In the genomic region with DNA sequence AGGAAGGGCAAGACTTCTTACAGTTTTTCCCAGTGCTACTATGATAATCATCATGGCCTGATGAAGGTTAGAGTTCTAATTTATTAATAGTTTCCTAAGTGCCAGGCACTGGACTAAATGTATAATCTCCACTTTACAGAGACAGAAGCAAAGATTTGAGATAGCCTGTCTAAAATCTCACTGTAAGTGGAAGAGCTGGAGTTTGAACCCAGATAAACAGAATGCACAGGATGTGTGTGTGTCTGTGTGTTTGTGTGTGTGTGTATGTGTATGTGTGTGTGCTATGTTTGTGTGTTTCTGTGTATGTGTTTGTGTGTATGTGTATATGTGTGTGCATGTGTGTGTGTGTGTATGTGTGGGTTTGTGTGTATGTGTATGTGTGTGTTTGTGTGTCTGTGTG, we compare ENCODE assay signal across 10 cellular contexts.
DNase-seq lines count a peak whose midpoint lies in the region; ATAC-seq, FAIRE-seq and TF ChIP-seq lines count a peak whose summit lies in the region.
"Had no signal": no experiment of that assay in that cellular context is flagged by ENCODE, and none has a peak within 500 bp of the region (broad histone marks: within the 10 kb centered on the region; RNA-seq: fewer than 3 reads in every experiment).

No MANE protein-coding gene starts in this region.

- ATAC-seq in HG03280 (IDR thresholded peaks at IDR 0.05; ENCODE audit: unreplicated experiment) = no peak

- H3K23me2 ChIP-seq in H1 (ENCODE audit: low read depth, low read length) = peaks cover 3% of the 10 kb centered on the region; the same call in 1 of the 2 replicates

- CTCF ChIA-PET in H1 (lab: Charles Lee; ENCODE audit: partially characterized antibody) = no interaction called here

- H2BK15ac ChIP-seq in H1 (ENCODE audit: low read length) = 0 out of 2 replicates have a peak overlapping the region, but pooled peaks have one; percentile 85

- POLR2A ChIA-PET in H1 (lab: Charles Lee; ENCODE audit: partially characterized antibody) = no interaction called here

- DNase-seq in left ventricle myocardium inferior = no peak
- no peak for DNase-seq in right atrium auricular region (ENCODE audit: low spot score)
- no peak for DNase-seq in H1 (ENCODE audit: low read depth in 1 of 2, low spot score in 2 of 2)
- peak in 1 of 2 donors; percentile 15 for DNase-seq in trophoblast cell
- DNase-seq in colonic mucosa = no peak
- no peak for DNase-seq in T1000 (lab: John Stamatoyannopoulos, UW)
- no peak for DNase-seq in NCI-H2227 treated with DMSO at 0.1 percent for 48 hours (lab: John Stamatoyannopoulos, UW)
- DNase-seq: activated naive CD4-positive, alpha-beta T cell treated with anti-CD3 and anti-CD28 coated beads, Interleukin-2, amount 50 U/mL, for 16 hours; NCI-H1105 treated with DMSO at 0.1 percent for 48 hours had no signal

- H2BK120ac ChIP-seq in H1 (replicated peaks; ENCODE audit: low read depth, low read length) = no peak overlapping the region
- no peak overlapping the region for H2BK120ac ChIP-seq in trophoblast cell (ENCODE audit: insufficient read depth, low read length, poor library complexity)

- no peaks in the 10 kb centered on the region for H4K20me1 ChIP-seq in H1 (replicated peaks in 1 of 2; ENCODE audit: control insufficient read depth in 1 of 2, insufficient read depth in 2 of 2, low read length in 2 of 2)

- no peak overlapping the region for H3K56ac ChIP-seq in H1 (replicated peaks; ENCODE audit: insufficient read length, low read depth, low read length)

- no peak for TF ChIP-seq EP300 in H1 (IDR thresholded peaks at IDR 0.05; ENCODE audit: borderline replicate concordance in 1 of 2, low read depth in 2 of 2, low read length in 2 of 2)

- H3K9ac ChIP-seq in H1 (replicated peaks in 1 of 4; ENCODE audit: extremely low read depth in 1 of 4, low read depth in 3 of 4, low read length in 3 of 4) (no peak overlapping the region), trophoblast cell (ENCODE audit: low read length) (no peak overlapping the region), colonic mucosa (ENCODE audit: low read depth in 2 of 2, low read length in 2 of 2) (no peak overlapping the region)

- TF ChIP-seq POLR2A in H1 (IDR thresholded peaks at IDR 0.05; ENCODE audit: control extremely low read depth in 1 of 2, low read depth in 2 of 2, low read length in 2 of 2) = no peak

- H3K79me1 ChIP-seq in H1 (ENCODE audit: low read depth, low read length) = no peaks in the 10 kb centered on the region
- peaks cover 13% of the 10 kb centered on the region for H3K79me1 ChIP-seq in trophoblast cell (ENCODE audit: low read length)

- no peak for FAIRE-seq in H1 (lab: Jason Lieb, UNC)

- H4K8ac ChIP-seq in H1 (ENCODE audit: extremely low read depth, insufficient read depth, low read length) = no peak overlapping the region
- no peak overlapping the region for H4K8ac ChIP-seq in trophoblast cell (ENCODE audit: low read depth, low read length)

- peak overlapping the region; percentile 85; the same call in 1 of the 2 replicates for H2AK5ac ChIP-seq in H1 (ENCODE audit: low read depth, low read length)
- H2AK5ac ChIP-seq in trophoblast cell (ENCODE audit: low read length) = no peak overlapping the region

- H2BK20ac ChIP-seq in H1 (ENCODE audit: low read length) = peak overlapping the region; percentile 34; the same call in 1 of the 2 replicates

- TF ChIP-seq CTCF in left ventricle myocardium inferior (IDR thresholded peaks at IDR 0.05; ENCODE audit: borderline replicate concordance) (no peak), right atrium auricular region (IDR thresholded peaks at IDR 0.05) (no peak), H1 (IDR thresholded peaks at IDR 0.05; ENCODE audit: control extremely low read depth in 1 of 3, insufficient read depth in 1 of 3, low read depth in 1 of 3, low read length in 3 of 3) (no peak), colonic mucosa (IDR thresholded peaks at IDR 0.05) (no peak)

- H3K79me2 ChIP-seq in H1 (ENCODE audit: control insufficient read depth in 1 of 2, insufficient read depth in 2 of 2, low read length in 2 of 2) = no peaks in the 10 kb centered on the region
- H3K79me2 ChIP-seq in trophoblast cell (ENCODE audit: control insufficient read depth, insufficient read depth, low read length, poor library complexity) = no peaks in the 10 kb centered on the region

- no peak overlapping the region for H4K12ac ChIP-seq in trophoblast cell (ENCODE audit: low read depth, low read length)

- peaks cover 58% of the 10 kb centered on the region for H3K4me1 ChIP-seq in left ventricle myocardium inferior
- H3K4me1 ChIP-seq in right atrium auricular region = peaks cover 0 to 46% of the 10 kb centered on the region in 2 donors
- H3K4me1 ChIP-seq in H1 (replicated peaks in 1 of 4; ENCODE audit: control insufficient read depth in 3 of 4, insufficient read depth in 4 of 4, low read length in 3 of 4) = peaks cover 0 to 8% (median 4%) of the 10 kb centered on the region in 4 experiments; a peak in 5 of 7 replicates
- peaks cover 24 to 32% of the 10 kb centered on the region in 2 experiments for H3K4me1 ChIP-seq in trophoblast cell (ENCODE audit: control insufficient read depth in 1 of 2, insufficient read depth in 2 of 2, low read length in 2 of 2)
- H3K4me1 ChIP-seq in colonic mucosa = no peaks in the 10 kb centered on the region

- TF ChIP-seq RAD21 in H1 (IDR thresholded peaks at IDR 0.05 in 1 of 2, conservative IDR thresholded peaks at IDR 0.05 in 1 of 2; ENCODE audit: low read depth in 2 of 2, low read length in 2 of 2) = no peak

- H2AFZ ChIP-seq in H1 (ENCODE audit: low read length) = no peak overlapping the region
- H2AFZ ChIP-seq in trophoblast cell (ENCODE audit: insufficient read depth, low read length, poor library complexity) = no peak overlapping the region

- H3K4ac ChIP-seq in H1 (replicated peaks; ENCODE audit: insufficient read length, low read depth, low read length) (no peak overlapping the region), trophoblast cell (ENCODE audit: low read depth, low read length) (no peak overlapping the region)

- no peaks in the 10 kb centered on the region for H3K36me3 ChIP-seq in left ventricle myocardium inferior
- no peaks in the 10 kb centered on the region for H3K36me3 ChIP-seq in right atrium auricular region
- no peaks in the 10 kb centered on the region for H3K36me3 ChIP-seq in H1 (ENCODE audit: control insufficient read depth in 2 of 4, insufficient read depth in 4 of 4, low read length in 3 of 4)
- no peaks in the 10 kb centered on the region for H3K36me3 ChIP-seq in trophoblast cell (ENCODE audit: control insufficient read depth in 1 of 2, insufficient read depth in 2 of 2, low read length in 2 of 2)
- no peaks in the 10 kb centered on the region for H3K36me3 ChIP-seq in colonic mucosa

- H2BK12ac ChIP-seq in H1 (ENCODE audit: low read depth, low read length) = no peak overlapping the region
- peak overlapping the region; percentile 37 for H2BK12ac ChIP-seq in trophoblast cell (ENCODE audit: low read length)

- H4K5ac ChIP-seq in H1 (ENCODE audit: insufficient read length, low read depth, low read length) = no peak overlapping the region

- H3K18ac ChIP-seq in H1 (ENCODE audit: extremely low read depth, low read length) (no peak overlapping the region), trophoblast cell (ENCODE audit: low read length) (no peak overlapping the region)

- intact Hi-C loops in left ventricle myocardium inferior (cut with micrococcal nuclease) (no loop called here), colonic mucosa (cut with DNase I) (no loop called here)

- H3K27me3 ChIP-seq in left ventricle myocardium inferior (ENCODE audit: low read depth) (no peaks in the 10 kb centered on the region), right atrium auricular region (no peaks in the 10 kb centered on the region), H1 (replicated peaks in 1 of 4; ENCODE audit: control insufficient read depth in 3 of 4, extremely low read depth in 1 of 4, insufficient read depth in 3 of 4, low read length in 3 of 4) (no peaks in the 10 kb centered on the region), trophoblast cell (ENCODE audit: insufficient read depth, low read length) (no peaks in the 10 kb centered on the region), colonic mucosa (no peaks in the 10 kb centered on the region)

- no peak overlapping the region for H4K91ac ChIP-seq in H1 (replicated peaks; ENCODE audit: insufficient read length, low read length)
- H4K91ac ChIP-seq in trophoblast cell (ENCODE audit: low read depth, low read length) = no peak overlapping the region

- no peak overlapping the region for H3K4me2 ChIP-seq in H1 (ENCODE audit: insufficient read depth in 1 of 2, low read depth in 2 of 2, low read length in 2 of 2)
- H3K4me2 ChIP-seq in trophoblast cell (ENCODE audit: low read length) = no peak overlapping the region

- H3K14ac ChIP-seq in H1 (ENCODE audit: insufficient read length) (no peak overlapping the region), trophoblast cell (ENCODE audit: low read length) (no peak overlapping the region)

- H3K27ac ChIP-seq in left ventricle myocardium inferior (replicated peaks) (peak overlapping the region; percentile 54), right atrium auricular region (no peak overlapping the region), H1 (ENCODE audit: low read depth, low read length) (no peak overlapping the region), trophoblast cell (ENCODE audit: low read depth, low read length) (peak overlapping the region; percentile 48), colonic mucosa (no peak overlapping the region)

- H2BK5ac ChIP-seq in H1 (ENCODE audit: low read depth, low read length) (no peak overlapping the region), trophoblast cell (ENCODE audit: low read depth, low read length, poor library complexity) (no peak overlapping the region)

- no peak overlapping the region for H3K23ac ChIP-seq in H1 (ENCODE audit: insufficient read length)
- H3K23ac ChIP-seq in trophoblast cell (ENCODE audit: low read length) = no peak overlapping the region

- H3K4me3 ChIP-seq in left ventricle myocardium inferior (no peak overlapping the region), right atrium auricular region (no peak overlapping the region), H1 (ENCODE audit: extremely low read depth in 1 of 4, insufficient read depth in 2 of 4, low read depth in 3 of 4, low read length in 4 of 4) (no peak overlapping the region), trophoblast cell (ENCODE audit: low read depth, low read length) (no peak overlapping the region), colonic mucosa (no peak overlapping the region)

- H3K9me3 ChIP-seq in left ventricle myocardium inferior (replicated peaks) (no peaks in the 10 kb centered on the region), right atrium auricular region (no peaks in the 10 kb centered on the region), H1 (ENCODE audit: insufficient read depth in 2 of 2, low read depth in 1 of 2, low read length in 1 of 2) (no peaks in the 10 kb centered on the region), trophoblast cell (ENCODE audit: insufficient read depth, low read depth, low read length) (peaks cover 1% of the 10 kb centered on the region), colonic mucosa (no peaks in the 10 kb centered on the region)

TF ChIP-seq in H1, 55 proteins besides CTCF, POLR2A, EP300 and RAD21 (continues in another document):
- TF ChIP-seq SRF (IDR thresholded peaks at IDR 0.05; ENCODE audit: low read depth, low read length) (no peak), YY1 (IDR thresholded peaks at IDR 0.05; ENCODE audit: low read depth, low read length) (no peak), GTF2F1 (IDR thresholded peaks at IDR 0.05; ENCODE audit: borderline replicate concordance, low read depth, low read length) (no peak), MAFK (IDR thresholded peaks at IDR 0.05; ENCODE audit: low read depth, low read length) (no peak)

Comparison
In these comparisons a context has a peak if more than half of its experiments do, and no peak if none do; other contexts are left out.
1. H3K27ac ChIP-seq: peak in left ventricle myocardium inferior (single experiment) and trophoblast cell (single experiment); none in right atrium auricular region (0 of 2), H1 (single experiment) and colonic mucosa (single experiment).